In the genomic region with DNA sequence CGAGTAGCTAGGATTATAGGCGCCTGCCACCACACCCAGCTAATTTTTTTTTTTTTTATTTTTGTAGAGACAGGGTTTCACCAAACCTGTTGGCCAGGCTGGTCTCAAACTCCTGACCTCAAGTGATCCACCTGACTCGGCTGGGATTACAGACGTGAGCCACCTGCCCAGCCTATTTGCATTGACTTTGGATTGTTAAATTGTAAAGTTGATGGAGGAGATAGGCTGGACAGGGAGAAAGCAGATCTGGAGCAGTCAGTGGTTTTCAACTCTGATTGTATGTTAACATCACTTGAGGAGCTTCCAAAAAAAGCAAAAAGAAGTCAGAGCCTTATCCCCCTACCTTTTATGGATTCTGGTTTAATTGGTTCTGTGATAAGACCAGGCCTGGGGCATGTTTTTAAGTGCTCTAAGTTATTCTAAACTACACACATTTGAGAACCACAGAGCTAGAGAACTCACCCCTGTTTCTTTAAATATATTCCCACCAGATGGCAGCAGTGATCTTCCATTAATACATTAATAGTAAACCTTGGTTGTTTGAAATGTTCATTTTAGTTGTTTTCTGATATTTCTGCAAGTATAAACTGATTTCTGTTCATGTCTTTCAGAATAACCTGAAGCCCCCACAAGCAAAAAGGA, we compare ENCODE assay signal across 9 cellular contexts. TPM values are rescaled to one million over a fixed set of nuclear protein-coding genes. Genes with fewer than 3 reads are reported as not detected.
DNase-seq lines count a peak whose midpoint lies in the region; ATAC-seq and TF ChIP-seq lines count a peak whose summit lies in the region.
"Had no signal": no experiment of that assay in that cellular context is flagged by ENCODE, and none has a peak within 500 bp of the region (broad histone marks: within the 10 kb centered on the region; RNA-seq: fewer than 3 reads in every experiment).

No MANE protein-coding gene starts in this region.

- H3K4me3 ChIP-seq in fibroblast of villous mesenchyme (ENCODE audit: low read depth, low read length), result no peak overlapping the region

- in situ Hi-C loops in GM13977 (cut with MboI; ENCODE audit: low pct_unique_long_range_greater_than_20kb, low sequenced_read_pairs, unreplicated experiment), result no loop called here

- H3K27ac Mint-ChIP-seq in activated naive CD4-positive, alpha-beta T cell treated with anti-CD3 and anti-CD28 coated beads, Interleukin-2, amount 50 U/mL, for 72 hours, result peak overlapping the region in 1 of 2 donors; percentile 4
- H3K27ac Mint-ChIP-seq: T-cell had no signal

- H3K9me3 Mint-ChIP-seq in activated naive CD4-positive, alpha-beta T cell treated with anti-CD3 and anti-CD28 coated beads, Interleukin-2, amount 50 U/mL, for 72 hours, result no peaks in the 10 kb centered on the region
- H3K9me3 Mint-ChIP-seq: T-cell had no signal

- ATAC-seq in GM21367 (IDR thresholded peaks at IDR 0.05; ENCODE audit: unreplicated experiment), result no peak
- ATAC-seq in activated naive CD4-positive, alpha-beta T cell treated with anti-CD3 and anti-CD28 coated beads, Interleukin-2, amount 50 U/mL, for 72 hours, result no peak

- H3K27ac ChIP-seq in 22Rv1, result no peak overlapping the region

- H3K36me3 Mint-ChIP-seq in activated naive CD4-positive, alpha-beta T cell treated with anti-CD3 and anti-CD28 coated beads, Interleukin-2, amount 50 U/mL, for 72 hours, result peaks cover 0 to under 1% of the 10 kb centered on the region in 2 donors

- peak; percentile 63 for TF ChIP-seq CTCF in 22Rv1 (IDR thresholded peaks at IDR 0.05)
- peak; percentile 29 for TF ChIP-seq CTCF in GM13977 (IDR thresholded peaks at IDR 0.05; ENCODE audit: extremely low read depth, insufficient read depth, missing control alignments)
- TF ChIP-seq CTCF in fibroblast of villous mesenchyme (IDR thresholded peaks at IDR 0.05; ENCODE audit: insufficient read depth, low read depth, low read length), result peak; percentile 34

- DNase-seq in GM13977 (ENCODE audit: low spot score) (no peak), RPMI7951 (ENCODE audit: low read depth) (peak; percentile 59), fibroblast of villous mesenchyme (ENCODE audit: low read depth) (peak; percentile 71), mucosa of gallbladder (ENCODE audit: low spot score) (no peak), islet precursor cell (no peak)
- no peak for DNase-seq in activated naive CD4-positive, alpha-beta T cell treated with anti-CD3 and anti-CD28 coated beads, Interleukin-2, amount 50 U/mL, for 72 hours (ENCODE audit: low spot score in 2 of 2)
- DNase-seq: T-cell had no signal

RNA-seq across cellular contexts. Expression of gene C2orf49, which starts 7.5 kb away (rescaled TPM):
- total RNA-seq in RPMI7951 (2014; rRNA removed; shearing (Covaris generic)), result 21.7 and 26.2 TPM in 2 replicates
- total RNA-seq in fibroblast of villous mesenchyme (12.9 and 23.7 TPM in 2 replicates), mucosa of gallbladder (17.4 TPM)
- 10 to 100 TPM; 24.1 to 25.0 TPM for total RNA-seq in activated naive CD4-positive, alpha-beta T cell treated with anti-CD3 and anti-CD28 coated beads, Interleukin-2, amount 50 U/mL, for 72 hours

RNA-seq across cellular contexts. Expression of gene TGFBRAP1, which starts 15.3 kb away (rescaled TPM):
- total RNA-seq in RPMI7951 (2014; rRNA removed; shearing (Covaris generic)), result 11.6 and 12.3 TPM in 2 replicates
- 29.4 and 33.2 TPM in 2 replicates for total RNA-seq in fibroblast of villous mesenchyme
- 19.1 TPM for total RNA-seq in mucosa of gallbladder
- total RNA-seq in activated naive CD4-positive, alpha-beta T cell treated with anti-CD3 and anti-CD28 coated beads, Interleukin-2, amount 50 U/mL, for 72 hours, result 10 to 100 TPM; 15.9 to 22.6 TPM

RNA-seq across cellular contexts. Expression of gene FHL2, which starts 54.0 kb away (rescaled TPM):
- 124 and 149 TPM in 2 replicates for total RNA-seq in RPMI7951 (2014; rRNA removed; shearing (Covaris generic))
- total RNA-seq in fibroblast of villous mesenchyme (343 and 346 TPM in 2 replicates), mucosa of gallbladder (59.1 TPM)
- 1 to 10 TPM; 2.6 to 3.0 TPM for total RNA-seq in activated naive CD4-positive, alpha-beta T cell treated with anti-CD3 and anti-CD28 coated beads, Interleukin-2, amount 50 U/mL, for 72 hours

Comparison
In these comparisons a context has a peak if more than half of its experiments do, and no peak if none do; other contexts are left out.
1. DNase-seq: peak in RPMI7951 (single experiment) and fibroblast of villous mesenchyme (single experiment); none in GM13977 (single experiment), mucosa of gallbladder (single experiment), islet precursor cell (single experiment) and activated naive CD4-positive, alpha-beta T cell treated with anti-CD3 and anti-CD28 coated beads, Interleukin-2, amount 50 U/mL, for 72 hours (0 of 2).
2. RNA of gene FHL2, which starts 54.0 kb away (total RNA-seq): 343 to 346 TPM in fibroblast of villous mesenchyme, 124 to 149 TPM in RPMI7951 and 59.1 TPM in mucosa of gallbladder (single experiment); 2.6 to 3.0 TPM in activated naive CD4-positive, alpha-beta T cell treated with anti-CD3 and anti-CD28 coated beads, Interleukin-2, amount 50 U/mL, for 72 hours; every median in the first group is over 10 times any median in the second.
3. Peak in every context shown above with its lines, with median percentiles within 50 percentile points of each other: CTCF ChIP-seq.